Comparison of ENCODE assay signal across 1 cellular context in the genomic region with DNA sequence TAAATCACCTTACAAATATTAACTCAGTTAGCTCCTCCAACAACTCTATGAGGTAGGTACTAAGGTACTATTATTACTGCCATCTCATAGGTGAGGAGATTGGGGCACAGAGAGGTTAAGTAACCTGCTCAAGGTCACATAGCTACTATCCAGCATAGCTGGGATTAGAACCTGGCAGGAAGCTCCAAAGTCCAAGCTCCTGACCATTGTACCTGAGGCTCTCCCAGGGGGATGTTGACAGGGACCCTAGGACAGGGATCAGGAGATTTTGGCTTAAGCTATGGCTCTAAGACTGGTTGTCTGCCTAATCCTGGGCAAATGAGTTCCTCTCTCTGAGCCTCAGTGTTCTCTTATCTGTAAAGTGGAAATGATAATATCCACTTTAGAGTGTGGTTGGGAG.
A peak's percentile ranks its signal among the peaks of the same experiment; 100 is the strongest.
TF ChIP-seq lines count a peak whose summit lies in the region.

No MANE protein-coding gene starts in this region.

TF ChIP-seq in HepG2, 621 proteins besides CTCF, POLR2A, EP300 and RAD21 (continued from another document and continues in another):
- TF ChIP-seq, protein P1, sequence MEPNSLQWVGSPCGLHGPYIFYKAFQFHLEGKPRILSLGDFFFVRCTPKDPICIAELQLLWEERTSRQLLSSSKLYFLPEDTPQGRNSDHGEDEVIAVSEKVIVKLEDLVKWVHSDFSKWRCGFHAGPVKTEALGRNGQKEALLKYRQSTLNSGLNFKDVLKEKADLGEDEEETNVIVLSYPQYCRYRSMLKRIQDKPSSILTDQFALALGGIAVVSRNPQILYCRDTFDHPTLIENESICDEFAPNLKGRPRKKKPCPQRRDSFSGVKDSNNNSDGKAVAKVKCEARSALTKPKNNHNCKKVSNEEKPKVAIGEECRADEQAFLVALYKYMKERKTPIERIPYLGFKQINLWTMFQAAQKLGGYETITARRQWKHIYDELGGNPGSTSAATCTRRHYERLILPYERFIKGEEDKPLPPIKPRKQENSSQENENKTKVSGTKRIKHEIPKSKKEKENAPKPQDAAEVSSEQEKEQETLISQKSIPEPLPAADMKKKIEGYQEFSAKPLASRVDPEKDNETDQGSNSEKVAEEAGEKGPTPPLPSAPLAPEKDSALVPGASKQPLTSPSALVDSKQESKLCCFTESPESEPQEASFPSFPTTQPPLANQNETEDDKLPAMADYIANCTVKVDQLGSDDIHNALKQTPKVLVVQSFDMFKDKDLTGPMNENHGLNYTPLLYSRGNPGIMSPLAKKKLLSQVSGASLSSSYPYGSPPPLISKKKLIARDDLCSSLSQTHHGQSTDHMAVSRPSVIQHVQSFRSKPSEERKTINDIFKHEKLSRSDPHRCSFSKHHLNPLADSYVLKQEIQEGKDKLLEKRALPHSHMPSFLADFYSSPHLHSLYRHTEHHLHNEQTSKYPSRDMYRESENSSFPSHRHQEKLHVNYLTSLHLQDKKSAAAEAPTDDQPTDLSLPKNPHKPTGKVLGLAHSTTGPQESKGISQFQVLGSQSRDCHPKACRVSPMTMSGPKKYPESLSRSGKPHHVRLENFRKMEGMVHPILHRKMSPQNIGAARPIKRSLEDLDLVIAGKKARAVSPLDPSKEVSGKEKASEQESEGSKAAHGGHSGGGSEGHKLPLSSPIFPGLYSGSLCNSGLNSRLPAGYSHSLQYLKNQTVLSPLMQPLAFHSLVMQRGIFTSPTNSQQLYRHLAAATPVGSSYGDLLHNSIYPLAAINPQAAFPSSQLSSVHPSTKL (CRISPR knock-in tag; IDR thresholded peaks at IDR 0.05): 0 out of 2 replicates have a peak, but pooled peaks have one; percentile 37
- TF ChIP-seq BRD4 (CRISPR knock-in tag; IDR thresholded peaks at IDR 0.05) (no peak), ZNF350 (CRISPR knock-in tag; IDR thresholded peaks at IDR 0.05; ENCODE audit: borderline replicate concordance, low read depth) (no peak), ZNF30 (CRISPR knock-in tag; IDR thresholded peaks at IDR 0.05) (no peak; the same call in 1 of the 2 replicates), ZNF552 (CRISPR knock-in tag; IDR thresholded peaks at IDR 0.05; ENCODE audit: borderline replicate concordance) (no peak), SNAI1 (CRISPR knock-in tag; IDR thresholded peaks at IDR 0.05; ENCODE audit: borderline replicate concordance) (no peak), POGZ (CRISPR knock-in tag; IDR thresholded peaks at IDR 0.05) (0 out of 2 replicates have a peak, but pooled peaks have one; percentile 30), PLRG1 (conservative IDR thresholded peaks at IDR 0.05) (no peak), ZFX (CRISPR knock-in tag; IDR thresholded peaks at IDR 0.05; ENCODE audit: low read depth) (no peak), ZBTB7B (CRISPR knock-in tag; IDR thresholded peaks at IDR 0.05) (peak; percentile 83), KDM1A (CRISPR knock-in tag; IDR thresholded peaks at IDR 0.05) (peak; percentile 88), ZNF143 (CRISPR knock-in tag; IDR thresholded peaks at IDR 0.05) (no peak), HOXA3 (CRISPR knock-in tag; IDR thresholded peaks at IDR 0.05) (no peak), BCL6 (CRISPR knock-in tag; IDR thresholded peaks at IDR 0.05) (peak; percentile 52; the same call in 1 of the 2 replicates), ZNF614 (CRISPR knock-in tag; IDR thresholded peaks at IDR 0.05; ENCODE audit: borderline replicate concordance) (no peak), CREB1 (IDR thresholded peaks at IDR 0.05) (no peak), CREB1 (CRISPR knock-in tag; IDR thresholded peaks at IDR 0.05) (peak; percentile 51; the same call in 1 of the 2 replicates), ZFP41 (CRISPR knock-in tag; IDR thresholded peaks at IDR 0.05; ENCODE audit: borderline replicate concordance) (no peak), AHR (CRISPR knock-in tag; IDR thresholded peaks at IDR 0.05) (no peak), AKAP8 (CRISPR knock-in tag; IDR thresholded peaks at IDR 0.05) (no peak), ZNF878 (CRISPR knock-in tag; IDR thresholded peaks at IDR 0.05) (0 out of 2 replicates have a peak, but pooled peaks have one; percentile 54), ZNF253 (CRISPR knock-in tag; IDR thresholded peaks at IDR 0.05; ENCODE audit: borderline replicate concordance) (no peak), CC2D1A (CRISPR knock-in tag; IDR thresholded peaks at IDR 0.05) (no peak), ZNF138 (CRISPR knock-in tag; IDR thresholded peaks at IDR 0.05; ENCODE audit: low read depth) (no peak), NCOA2 (CRISPR knock-in tag; IDR thresholded peaks at IDR 0.05) (peak; percentile 73), ZSCAN29 (CRISPR knock-in tag; conservative IDR thresholded peaks at IDR 0.05) (no peak), ZNF713 (CRISPR knock-in tag; IDR thresholded peaks at IDR 0.05) (no peak), DPF2 (CRISPR knock-in tag; IDR thresholded peaks at IDR 0.05; ENCODE audit: borderline replicate concordance, low read depth) (no peak; the same call in 1 of the 2 replicates), ZNF7 (CRISPR knock-in tag; IDR thresholded peaks at IDR 0.05) (no peak), MBD4 (IDR thresholded peaks at IDR 0.05; ENCODE audit: borderline replicate concordance, low read length) (no peak; the same call in 1 of the 2 replicates), KLF11 (CRISPR knock-in tag; IDR thresholded peaks at IDR 0.05) (no peak), RFXAP (CRISPR knock-in tag; IDR thresholded peaks at IDR 0.05; ENCODE audit: borderline replicate concordance) (no peak)
- TF ChIP-seq, protein P2, sequence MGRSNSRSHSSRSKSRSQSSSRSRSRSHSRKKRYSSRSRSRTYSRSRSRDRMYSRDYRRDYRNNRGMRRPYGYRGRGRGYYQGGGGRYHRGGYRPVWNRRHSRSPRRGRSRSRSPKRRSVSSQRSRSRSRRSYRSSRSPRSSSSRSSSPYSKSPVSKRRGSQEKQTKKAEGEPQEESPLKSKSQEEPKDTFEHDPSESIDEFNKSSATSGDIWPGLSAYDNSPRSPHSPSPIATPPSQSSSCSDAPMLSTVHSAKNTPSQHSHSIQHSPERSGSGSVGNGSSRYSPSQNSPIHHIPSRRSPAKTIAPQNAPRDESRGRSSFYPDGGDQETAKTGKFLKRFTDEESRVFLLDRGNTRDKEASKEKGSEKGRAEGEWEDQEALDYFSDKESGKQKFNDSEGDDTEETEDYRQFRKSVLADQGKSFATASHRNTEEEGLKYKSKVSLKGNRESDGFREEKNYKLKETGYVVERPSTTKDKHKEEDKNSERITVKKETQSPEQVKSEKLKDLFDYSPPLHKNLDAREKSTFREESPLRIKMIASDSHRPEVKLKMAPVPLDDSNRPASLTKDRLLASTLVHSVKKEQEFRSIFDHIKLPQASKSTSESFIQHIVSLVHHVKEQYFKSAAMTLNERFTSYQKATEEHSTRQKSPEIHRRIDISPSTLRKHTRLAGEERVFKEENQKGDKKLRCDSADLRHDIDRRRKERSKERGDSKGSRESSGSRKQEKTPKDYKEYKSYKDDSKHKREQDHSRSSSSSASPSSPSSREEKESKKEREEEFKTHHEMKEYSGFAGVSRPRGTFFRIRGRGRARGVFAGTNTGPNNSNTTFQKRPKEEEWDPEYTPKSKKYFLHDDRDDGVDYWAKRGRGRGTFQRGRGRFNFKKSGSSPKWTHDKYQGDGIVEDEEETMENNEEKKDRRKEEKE (IDR thresholded peaks at IDR 0.05): no peak
- TF ChIP-seq, protein P3, sequence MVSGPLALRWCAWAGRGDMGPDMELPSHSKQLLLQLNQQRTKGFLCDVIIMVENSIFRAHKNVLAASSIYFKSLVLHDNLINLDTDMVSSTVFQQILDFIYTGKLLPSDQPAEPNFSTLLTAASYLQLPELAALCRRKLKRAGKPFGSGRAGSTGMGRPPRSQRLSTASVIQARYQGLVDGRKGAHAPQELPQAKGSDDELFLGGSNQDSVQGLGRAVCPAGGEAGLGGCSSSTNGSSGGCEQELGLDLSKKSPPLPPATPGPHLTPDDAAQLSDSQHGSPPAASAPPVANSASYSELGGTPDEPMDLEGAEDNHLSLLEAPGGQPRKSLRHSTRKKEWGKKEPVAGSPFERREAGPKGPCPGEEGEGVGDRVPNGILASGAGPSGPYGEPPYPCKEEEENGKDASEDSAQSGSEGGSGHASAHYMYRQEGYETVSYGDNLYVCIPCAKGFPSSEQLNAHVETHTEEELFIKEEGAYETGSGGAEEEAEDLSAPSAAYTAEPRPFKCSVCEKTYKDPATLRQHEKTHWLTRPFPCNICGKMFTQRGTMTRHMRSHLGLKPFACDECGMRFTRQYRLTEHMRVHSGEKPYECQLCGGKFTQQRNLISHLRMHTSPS (CRISPR knock-in tag; IDR thresholded peaks at IDR 0.05; ENCODE audit: low read depth): no peak
- TF ChIP-seq, protein P4, sequence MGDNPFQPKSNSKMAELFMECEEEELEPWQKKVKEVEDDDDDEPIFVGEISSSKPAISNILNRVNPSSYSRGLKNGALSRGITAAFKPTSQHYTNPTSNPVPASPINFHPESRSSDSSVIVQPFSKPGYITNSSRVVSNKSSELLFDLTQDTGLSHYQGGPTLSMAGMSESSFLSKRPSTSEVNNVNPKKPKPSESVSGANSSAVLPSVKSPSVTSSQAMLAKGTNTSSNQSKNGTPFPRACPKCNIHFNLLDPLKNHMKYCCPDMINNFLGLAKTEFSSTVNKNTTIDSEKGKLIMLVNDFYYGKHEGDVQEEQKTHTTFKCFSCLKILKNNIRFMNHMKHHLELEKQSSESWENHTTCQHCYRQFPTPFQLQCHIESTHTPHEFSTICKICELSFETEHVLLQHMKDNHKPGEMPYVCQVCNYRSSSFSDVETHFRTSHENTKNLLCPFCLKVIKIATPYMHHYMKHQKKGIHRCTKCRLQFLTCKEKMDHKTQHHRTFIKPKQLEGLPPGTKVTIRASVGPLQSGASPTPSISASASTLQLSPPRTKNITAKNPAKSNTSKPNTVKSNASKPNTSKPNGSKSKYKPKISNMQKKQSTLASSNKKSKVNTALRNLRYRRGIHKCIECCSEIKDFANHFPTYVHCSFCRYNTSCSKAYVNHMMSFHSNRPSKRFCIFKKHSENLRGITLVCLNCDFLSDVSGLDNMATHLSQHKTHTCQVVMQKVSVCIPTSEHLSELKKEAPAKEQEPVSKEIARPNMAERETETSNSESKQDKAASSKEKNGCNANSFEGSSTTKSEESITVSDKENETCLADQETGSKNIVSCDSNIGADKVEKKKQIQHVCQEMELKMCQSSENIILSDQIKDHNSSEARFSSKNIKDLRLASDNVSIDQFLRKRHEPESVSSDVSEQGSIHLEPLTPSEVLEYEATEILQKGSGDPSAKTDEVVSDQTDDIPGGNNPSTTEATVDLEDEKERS (CRISPR knock-in tag; IDR thresholded peaks at IDR 0.05): no peak
- TF ChIP-seq, protein P5, sequence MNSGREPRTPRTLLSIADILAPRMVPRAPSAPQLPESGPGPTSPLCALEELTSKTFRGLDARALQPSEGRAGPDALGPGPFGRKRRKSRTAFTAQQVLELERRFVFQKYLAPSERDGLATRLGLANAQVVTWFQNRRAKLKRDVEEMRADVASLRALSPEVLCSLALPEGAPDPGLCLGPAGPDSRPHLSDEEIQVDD (CRISPR knock-in tag; IDR thresholded peaks at IDR 0.05; ENCODE audit: borderline replicate concordance): no peak
- TF ChIP-seq, protein P6, sequence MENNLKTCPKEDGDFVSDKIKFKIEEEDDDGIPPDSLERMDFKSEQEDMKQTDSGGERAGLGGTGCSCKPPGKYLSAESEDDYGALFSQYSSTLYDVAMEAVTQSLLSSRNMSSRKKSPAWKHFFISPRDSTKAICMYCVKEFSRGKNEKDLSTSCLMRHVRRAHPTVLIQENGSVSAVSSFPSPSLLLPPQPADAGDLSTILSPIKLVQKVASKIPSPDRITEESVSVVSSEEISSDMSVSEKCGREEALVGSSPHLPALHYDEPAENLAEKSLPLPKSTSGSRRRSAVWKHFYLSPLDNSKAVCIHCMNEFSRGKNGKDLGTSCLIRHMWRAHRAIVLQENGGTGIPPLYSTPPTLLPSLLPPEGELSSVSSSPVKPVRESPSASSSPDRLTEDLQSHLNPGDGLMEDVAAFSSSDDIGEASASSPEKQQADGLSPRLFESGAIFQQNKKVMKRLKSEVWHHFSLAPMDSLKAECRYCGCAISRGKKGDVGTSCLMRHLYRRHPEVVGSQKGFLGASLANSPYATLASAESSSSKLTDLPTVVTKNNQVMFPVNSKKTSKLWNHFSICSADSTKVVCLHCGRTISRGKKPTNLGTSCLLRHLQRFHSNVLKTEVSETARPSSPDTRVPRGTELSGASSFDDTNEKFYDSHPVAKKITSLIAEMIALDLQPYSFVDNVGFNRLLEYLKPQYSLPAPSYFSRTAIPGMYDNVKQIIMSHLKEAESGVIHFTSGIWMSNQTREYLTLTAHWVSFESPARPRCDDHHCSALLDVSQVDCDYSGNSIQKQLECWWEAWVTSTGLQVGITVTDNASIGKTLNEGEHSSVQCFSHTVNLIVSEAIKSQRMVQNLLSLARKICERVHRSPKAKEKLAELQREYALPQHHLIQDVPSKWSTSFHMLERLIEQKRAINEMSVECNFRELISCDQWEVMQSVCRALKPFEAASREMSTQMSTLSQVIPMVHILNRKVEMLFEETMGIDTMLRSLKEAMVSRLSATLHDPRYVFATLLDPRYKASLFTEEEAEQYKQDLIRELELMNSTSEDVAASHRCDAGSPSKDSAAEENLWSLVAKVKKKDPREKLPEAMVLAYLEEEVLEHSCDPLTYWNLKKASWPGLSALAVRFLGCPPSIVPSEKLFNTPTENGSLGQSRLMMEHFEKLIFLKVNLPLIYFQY (CRISPR knock-in tag; IDR thresholded peaks at IDR 0.05; ENCODE audit: borderline replicate concordance): no peak
- TF ChIP-seq, protein P7, sequence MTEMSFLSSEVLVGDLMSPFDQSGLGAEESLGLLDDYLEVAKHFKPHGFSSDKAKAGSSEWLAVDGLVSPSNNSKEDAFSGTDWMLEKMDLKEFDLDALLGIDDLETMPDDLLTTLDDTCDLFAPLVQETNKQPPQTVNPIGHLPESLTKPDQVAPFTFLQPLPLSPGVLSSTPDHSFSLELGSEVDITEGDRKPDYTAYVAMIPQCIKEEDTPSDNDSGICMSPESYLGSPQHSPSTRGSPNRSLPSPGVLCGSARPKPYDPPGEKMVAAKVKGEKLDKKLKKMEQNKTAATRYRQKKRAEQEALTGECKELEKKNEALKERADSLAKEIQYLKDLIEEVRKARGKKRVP (CRISPR knock-in tag; IDR thresholded peaks at IDR 0.05): no peak
- TF ChIP-seq, protein P8, sequence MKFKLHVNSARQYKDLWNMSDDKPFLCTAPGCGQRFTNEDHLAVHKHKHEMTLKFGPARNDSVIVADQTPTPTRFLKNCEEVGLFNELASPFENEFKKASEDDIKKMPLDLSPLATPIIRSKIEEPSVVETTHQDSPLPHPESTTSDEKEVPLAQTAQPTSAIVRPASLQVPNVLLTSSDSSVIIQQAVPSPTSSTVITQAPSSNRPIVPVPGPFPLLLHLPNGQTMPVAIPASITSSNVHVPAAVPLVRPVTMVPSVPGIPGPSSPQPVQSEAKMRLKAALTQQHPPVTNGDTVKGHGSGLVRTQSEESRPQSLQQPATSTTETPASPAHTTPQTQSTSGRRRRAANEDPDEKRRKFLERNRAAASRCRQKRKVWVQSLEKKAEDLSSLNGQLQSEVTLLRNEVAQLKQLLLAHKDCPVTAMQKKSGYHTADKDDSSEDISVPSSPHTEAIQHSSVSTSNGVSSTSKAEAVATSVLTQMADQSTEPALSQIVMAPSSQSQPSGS (CRISPR knock-in tag; IDR thresholded peaks at IDR 0.05): peak; percentile 43; the same call in 1 of the 2 replicates
- TF ChIP-seq, protein P9, sequence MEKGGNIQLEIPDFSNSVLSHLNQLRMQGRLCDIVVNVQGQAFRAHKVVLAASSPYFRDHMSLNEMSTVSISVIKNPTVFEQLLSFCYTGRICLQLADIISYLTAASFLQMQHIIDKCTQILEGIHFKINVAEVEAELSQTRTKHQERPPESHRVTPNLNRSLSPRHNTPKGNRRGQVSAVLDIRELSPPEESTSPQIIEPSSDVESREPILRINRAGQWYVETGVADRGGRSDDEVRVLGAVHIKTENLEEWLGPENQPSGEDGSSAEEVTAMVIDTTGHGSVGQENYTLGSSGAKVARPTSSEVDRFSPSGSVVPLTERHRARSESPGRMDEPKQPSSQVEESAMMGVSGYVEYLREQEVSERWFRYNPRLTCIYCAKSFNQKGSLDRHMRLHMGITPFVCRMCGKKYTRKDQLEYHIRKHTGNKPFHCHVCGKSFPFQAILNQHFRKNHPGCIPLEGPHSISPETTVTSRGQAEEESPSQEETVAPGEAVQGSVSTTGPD (CRISPR knock-in tag; IDR thresholded peaks at IDR 0.05): no peak
